Comparison of ENCODE assay signal across 8 cellular contexts in genomic region chr21:34201441-34201838, GRCh38.
DNase-seq lines count a peak whose midpoint lies in the region; ATAC-seq, FAIRE-seq and TF ChIP-seq lines count a peak whose summit lies in the region.

No MANE protein-coding gene starts in this region.

- intact Hi-C loops in HepG2 (cut with micrococcal nuclease; ENCODE audit: unreplicated experiment): loop anchor here (2.0 to 10.0 kb wide), 4 partner anchors 69 to 1607 kb away; no protein-coding TSS in a partner anchor

- no peak for TF ChIP-seq POLR2A in HepG2 (IDR thresholded peaks at IDR 0.05; ENCODE audit: insufficient read depth in 1 of 2, low read depth in 2 of 2, low read length in 2 of 2)

- H3K79me2 ChIP-seq in HepG2 (ENCODE audit: insufficient read depth, low read length): no peaks in the 10 kb centered on the region

- H3K4me3 ChIP-seq in HepG2 (replicated peaks in 1 of 3; ENCODE audit: insufficient read depth in 1 of 3, low read depth in 2 of 3, low read length in 3 of 3) (peak overlapping the region; percentile 61 to 77 (median 63)), SJCRH30 (no peak overlapping the region)

- H3K36me3 ChIP-seq in HepG2 (replicated peaks in 1 of 2; ENCODE audit: control insufficient read depth in 1 of 2, insufficient read depth in 2 of 2, low read length in 2 of 2) (no peaks in the 10 kb centered on the region), SJCRH30 (no peaks in the 10 kb centered on the region)

- no peaks in the 10 kb centered on the region for H3K27me3 ChIP-seq in HepG2 (ENCODE audit: control insufficient read depth in 1 of 2, insufficient read depth in 2 of 2, low read length in 2 of 2)
- no peaks in the 10 kb centered on the region for H3K27me3 ChIP-seq in SJCRH30

- DNase-seq in T-helper 2 cell treated with Interferon-gamma antibody and Interleukin-4, amounts not matched to agents 5 μg/mL and 100 μg/mL, for 36 hours (ENCODE audit: low spot score): peak; percentile 19
- DNase-seq in T-helper 2 cell: no peak
- no peak for DNase-seq in HepG2 (ENCODE audit: low spot score)
- peak; percentile 32 for DNase-seq in superior temporal gyrus (ENCODE audit: extremely low spot score)
- no peak for DNase-seq in NCI-H2081 treated with DMSO at 0.1 percent for 48 hours (lab: John Stamatoyannopoulos, UW)
- no peak for DNase-seq in SJCRH30

- peak overlapping the region; percentile 85 for H3K27ac Mint-ChIP-seq in T-helper 2 cell treated with Interferon-gamma antibody and Interleukin-4, amounts not matched to agents 5 μg/mL and 100 μg/mL, for 36 hours

- TF ChIP-seq CTCF in HepG2 (CRISPR knock-in tag; IDR thresholded peaks at IDR 0.05): no peak

- no peaks in the 10 kb centered on the region for H3K36me3 Mint-ChIP-seq in T-helper 2 cell treated with Interferon-gamma antibody and Interleukin-4, amounts not matched to agents 5 μg/mL and 100 μg/mL, for 36 hours (ENCODE audit: low read depth)

- H3K4me1 ChIP-seq in HepG2 (ENCODE audit: insufficient read depth, low read length) (peaks cover 52% of the 10 kb centered on the region), SJCRH30 (no peaks in the 10 kb centered on the region)

- CTCF ChIA-PET in HepG2 (lab: Yijun Ruan, JAX; ENCODE audit: low intra/inter-chr PET ratio, low total read pairs): interaction anchor here (1.4 to 1.6 kb wide), 2 partner anchors 68 to 277 kb away, joined by 3 to 8 read pairs; no protein-coding TSS in a partner anchor

- ATAC-seq in HepG2 (no peak; the same call in 2 of the 3 replicates), GM21526 (IDR thresholded peaks at IDR 0.05; ENCODE audit: low FRiP score, unreplicated experiment) (no peak)

- POLR2A ChIA-PET in HepG2 (lab: Yijun Ruan, JAX): interaction anchor here (0.5 to 1.2 kb wide), 3 partner anchors 147 to 328 kb away, joined by 3 to 5 read pairs (median 4); no protein-coding TSS in a partner anchor

- H3K27me3 Mint-ChIP-seq in T-helper 2 cell treated with Interferon-gamma antibody and Interleukin-4, amounts not matched to agents 5 μg/mL and 100 μg/mL, for 36 hours (ENCODE audit: low read depth): no peaks in the 10 kb centered on the region

- TF ChIP-seq EP300 in HepG2 (IDR thresholded peaks at IDR 0.05; ENCODE audit: low read depth in 2 of 2, low read length in 2 of 2) (no peak), HepG2 (CRISPR knock-in tag; IDR thresholded peaks at IDR 0.05; ENCODE audit: borderline replicate concordance) (no peak)

- peak overlapping the region; percentile 90 for H3K27ac ChIP-seq in angular gyrus (ENCODE audit: low read depth, low read length)
- H3K27ac ChIP-seq in HepG2 (ENCODE audit: extremely low read length, insufficient read depth, low read length): peak overlapping the region; percentile 70
- no peak overlapping the region for H3K27ac ChIP-seq in SJCRH30

- H3K9ac ChIP-seq in HepG2 (ENCODE audit: insufficient read depth, low read depth, low read length): peak overlapping the region; percentile 65

- H3K4me3 Mint-ChIP-seq in T-helper 2 cell treated with Interferon-gamma antibody and Interleukin-4, amounts not matched to agents 5 μg/mL and 100 μg/mL, for 36 hours: peak overlapping the region; percentile 79

- in situ Hi-C loops in HepG2 (cut with HindIII; ENCODE audit: extremely low pct_ligation_motif_present, low pct_unique_long_range_greater_than_20kb): loop anchor here (5.0 to 10.0 kb wide), 2 partner anchors 127 to 279 kb away; partner anchors contain the start of genes MRPS6 and SLC5A3

- no peaks in the 10 kb centered on the region for H3K9me3 Mint-ChIP-seq in T-helper 2 cell treated with Interferon-gamma antibody and Interleukin-4, amounts not matched to agents 5 μg/mL and 100 μg/mL, for 36 hours

- TF ChIP-seq RAD21 in HepG2 (CRISPR knock-in tag; IDR thresholded peaks at IDR 0.05): no peak

- H3K4me1 Mint-ChIP-seq in T-helper 2 cell treated with Interferon-gamma antibody and Interleukin-4, amounts not matched to agents 5 μg/mL and 100 μg/mL, for 36 hours (ENCODE audit: low read depth): peaks cover 57% of the 10 kb centered on the region

- no peak for FAIRE-seq in HepG2 (lab: Jason Lieb, UNC)

- peak overlapping the region; percentile 96 for H2AFZ ChIP-seq in HepG2 (ENCODE audit: low read length)

- no peaks in the 10 kb centered on the region for H4K20me1 ChIP-seq in HepG2 (ENCODE audit: insufficient read depth, low read length)

- 22% methylated on average over 7 of the region's 7 CpGs for WGBS in HepG2 (ENCODE audit: low lambda C conversion rate)

- H3K4me2 ChIP-seq in HepG2 (ENCODE audit: low read depth, low read length): peak overlapping the region; percentile 96

- TSS peak; percentile 77 for BruUV-seq in HepG2 (replicated peaks; lab: Mats Ljungman, UMichigan)

- H3K9me3 ChIP-seq in HepG2 (ENCODE audit: low read length): no peaks in the 10 kb centered on the region
- H3K9me3 ChIP-seq in SJCRH30 (replicated peaks): no peaks in the 10 kb centered on the region

TF ChIP-seq in HepG2, 621 proteins besides CTCF, POLR2A, EP300 and RAD21 (continues in another document):
- TF ChIP-seq NKX3-1 (CRISPR knock-in tag; IDR thresholded peaks at IDR 0.05): no peak
- no peak for TF ChIP-seq IRF1 (CRISPR knock-in tag; IDR thresholded peaks at IDR 0.05; ENCODE audit: low read depth)
- no peak for TF ChIP-seq USF2 (IDR thresholded peaks at IDR 0.05; ENCODE audit: low read depth, low read length)
- no peak for TF ChIP-seq USF2 (CRISPR knock-in tag; IDR thresholded peaks at IDR 0.05; ENCODE audit: borderline replicate concordance)
- no peak for TF ChIP-seq MYC (CRISPR knock-in tag; IDR thresholded peaks at IDR 0.05; ENCODE audit: borderline replicate concordance)
- TF ChIP-seq ZNF781 (CRISPR knock-in tag; IDR thresholded peaks at IDR 0.05; ENCODE audit: borderline replicate concordance, not compliant biosample characterization): no peak
- TF ChIP-seq U2AF1 (optimal IDR thresholded peaks at IDR 0.05; ENCODE audit: low read depth, low read length): peak; percentile 11
- TF ChIP-seq ZNF652 (CRISPR knock-in tag; IDR thresholded peaks at IDR 0.05; ENCODE audit: borderline replicate concordance, low read depth): peak; percentile 89
- TF ChIP-seq KLF16 (CRISPR knock-in tag; IDR thresholded peaks at IDR 0.05): no peak
- TF ChIP-seq MXI1 (IDR thresholded peaks at IDR 0.05; ENCODE audit: borderline replicate concordance, low read depth, low read length): no peak
- TF ChIP-seq ZNF296 (CRISPR knock-in tag; conservative IDR thresholded peaks at IDR 0.05): no peak

Comparison
In these comparisons a context has a peak if more than half of its experiments do, and no peak if none do; other contexts are left out.
1. DNase-seq: peak in T-helper 2 cell treated with Interferon-gamma antibody and Interleukin-4, amounts not matched to agents 5 μg/mL and 100 μg/mL, for 36 hours (single experiment) and superior temporal gyrus (single experiment); none in T-helper 2 cell (0 of 5), HepG2 (single experiment), NCI-H2081 treated with DMSO at 0.1 percent for 48 hours (single experiment) and SJCRH30 (0 of 2).